Comparison of ENCODE assay signal across 11 cellular contexts in the genomic region with DNA sequence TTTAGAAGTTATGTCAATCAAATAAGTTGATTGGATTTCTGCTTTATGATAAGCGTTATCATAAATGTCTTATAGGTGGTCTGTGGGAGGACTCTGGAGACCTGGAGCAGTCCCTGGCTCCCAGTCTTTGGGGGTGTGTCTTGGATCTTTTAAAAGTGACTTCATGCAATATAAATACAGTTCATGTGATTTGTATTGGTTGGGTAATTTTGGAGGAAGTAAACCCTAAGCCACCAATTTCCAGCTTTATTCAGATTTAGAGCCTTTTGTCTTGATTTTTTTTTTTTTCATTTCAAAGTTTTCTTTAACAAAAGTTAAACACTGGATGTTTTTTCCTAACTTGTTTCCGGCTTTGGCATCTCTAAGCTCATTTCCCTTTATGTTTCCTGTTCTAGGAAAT.
DNase-seq lines count a peak whose midpoint lies in the region; ATAC-seq and TF ChIP-seq lines count a peak whose summit lies in the region.
"Had no signal": no experiment of that assay in that cellular context is flagged by ENCODE, and none has a peak within 500 bp of the region (broad histone marks: within the 10 kb centered on the region; RNA-seq: fewer than 3 reads in every experiment).

No MANE protein-coding gene starts in this region.

- H3K4me1 Mint-ChIP-seq in CD4-positive, CD25-positive, alpha-beta regulatory T cell: peaks cover 46 to 95% (median 79%) of the 10 kb centered on the region in 4 donors
- H3K4me1 Mint-ChIP-seq in osteocyte (ENCODE audit: unreplicated experiment): peaks cover 79% of the 10 kb centered on the region

- no peak for TF ChIP-seq EP300 in esophagus muscularis mucosa (IDR thresholded peaks at IDR 0.05)

- H3K36me3 ChIP-seq in CD4-positive, CD25-positive, alpha-beta regulatory T cell (ENCODE audit: control insufficient read depth, insufficient read depth, low read length): no peaks in the 10 kb centered on the region
- H3K36me3 ChIP-seq in OCI-LY3 (replicated peaks; ENCODE audit: low read depth, low read length): no peaks in the 10 kb centered on the region
- H3K36me3 ChIP-seq in esophagus muscularis mucosa: no peaks in the 10 kb centered on the region

- peaks cover 75% of the 10 kb centered on the region for H3K4me1 ChIP-seq in CD4-positive, CD25-positive, alpha-beta regulatory T cell (ENCODE audit: control insufficient read depth, insufficient read depth, low read length, poor library complexity, severe bottlenecking)
- peaks cover 64% of the 10 kb centered on the region for H3K4me1 ChIP-seq in OCI-LY3 (ENCODE audit: low read length)
- peaks cover 84 to 92% (median 89%) of the 10 kb centered on the region in 4 donors for H3K4me1 ChIP-seq in esophagus muscularis mucosa

- no peaks in the 10 kb centered on the region for H3K27me3 Mint-ChIP-seq in CD4-positive, CD25-positive, alpha-beta regulatory T cell
- no peaks in the 10 kb centered on the region for H3K27me3 Mint-ChIP-seq in osteocyte (ENCODE audit: unreplicated experiment)

- TF ChIP-seq POLR2A in esophagus muscularis mucosa (IDR thresholded peaks at IDR 0.05; ENCODE audit: low read depth): no peak

- H3K4me3 ChIP-seq in CD4-positive, CD25-positive, alpha-beta regulatory T cell (ENCODE audit: low read depth, low read length): peak overlapping the region; percentile 42
- 0 out of 2 replicates have a peak overlapping the region, but pooled peaks have one; percentile 5 for H3K4me3 ChIP-seq in OCI-LY3 (ENCODE audit: low read length)
- peak overlapping the region in 1 of 4 donors; percentile 19 for H3K4me3 ChIP-seq in esophagus muscularis mucosa

- H3K27me3 ChIP-seq in CD4-positive, CD25-positive, alpha-beta regulatory T cell (ENCODE audit: control insufficient read depth, insufficient read depth, low read length): no peaks in the 10 kb centered on the region
- H3K27me3 ChIP-seq in OCI-LY3 (ENCODE audit: low read depth, low read length) (no peaks in the 10 kb centered on the region), esophagus muscularis mucosa (no peaks in the 10 kb centered on the region)

- H3K36me3 Mint-ChIP-seq in CD4-positive, CD25-positive, alpha-beta regulatory T cell: peaks cover 8% of the 10 kb centered on the region
- peaks cover 2% of the 10 kb centered on the region for H3K36me3 Mint-ChIP-seq in osteocyte (ENCODE audit: unreplicated experiment)

- DNase-seq in CD4-positive, CD25-positive, alpha-beta regulatory T cell: no peak
- no peak for DNase-seq in esophagus muscularis mucosa (ENCODE audit: extremely low spot score)
- no peak for DNase-seq in osteocyte (ENCODE audit: extremely low spot score, unreplicated experiment)
- no peak for DNase-seq in SKM-1 (lab: John Stamatoyannopoulos, UW; ENCODE audit: unreplicated experiment)
- DNase-seq in NCI-H526 treated with DMSO at 0.1 percent for 48 hours (lab: John Stamatoyannopoulos, UW): no peak
- no peak for DNase-seq in cortex of kidney (lab: John Stamatoyannopoulos, UW)
- DNase-seq: activated CD8-positive, alpha-beta memory T cell treated with anti-CD3 and anti-CD28 coated beads, Interleukin-2, amount 50 U/mL, for 48 hours; kidney; SIG-M5 had no signal

- peak overlapping the region; percentile 43 to 74 (median 59) for H3K27ac Mint-ChIP-seq in CD4-positive, CD25-positive, alpha-beta regulatory T cell
- H3K27ac Mint-ChIP-seq in osteocyte (ENCODE audit: unreplicated experiment): peak overlapping the region; percentile 75

- intact Hi-C loops in esophagus muscularis mucosa (cut with DNase I): no loop called here

- WGBS in esophagus muscularis mucosa: 70% methylated on average over 2 of the region's 2 CpGs

- peak overlapping the region in 3 of 4 donors; percentile 22 to 62 (median 50) for H3K4me3 Mint-ChIP-seq in CD4-positive, CD25-positive, alpha-beta regulatory T cell
- no peak overlapping the region for H3K4me3 Mint-ChIP-seq in osteocyte (ENCODE audit: unreplicated experiment)

- H3K27ac ChIP-seq in CD4-positive, CD25-positive, alpha-beta regulatory T cell (ENCODE audit: insufficient read depth, low read length, poor library complexity, severe bottlenecking): no peak overlapping the region
- H3K27ac ChIP-seq in OCI-LY3 (ENCODE audit: low read length): no peak overlapping the region
- H3K27ac ChIP-seq in esophagus muscularis mucosa (replicated peaks in 1 of 4): peak overlapping the region; percentile 35 to 63 (median 50)

- H3K9me3 ChIP-seq in CD4-positive, CD25-positive, alpha-beta regulatory T cell (ENCODE audit: control insufficient read depth in 2 of 2, low read length in 2 of 2): no peaks in the 10 kb centered on the region
- H3K9me3 ChIP-seq in OCI-LY3 (ENCODE audit: insufficient read depth, low read length) (no peaks in the 10 kb centered on the region), esophagus muscularis mucosa (no peaks in the 10 kb centered on the region)

- peaks cover 100% of the 10 kb centered on the region for H4K20me1 ChIP-seq in OCI-LY3 (ENCODE audit: insufficient read depth, low read length)

- H3K79me2 ChIP-seq in OCI-LY3 (ENCODE audit: low read length): peaks cover 100% of the 10 kb centered on the region

- no peak for TF ChIP-seq CTCF in OCI-LY3 (IDR thresholded peaks at IDR 0.05; ENCODE audit: low read depth, low read length)
- TF ChIP-seq CTCF in esophagus muscularis mucosa (IDR thresholded peaks at IDR 0.05): no peak
- TF ChIP-seq CTCF in osteocyte (IDR thresholded peaks at IDR 0.05): no peak

- H3K9me3 Mint-ChIP-seq in CD4-positive, CD25-positive, alpha-beta regulatory T cell: no peaks in the 10 kb centered on the region
- H3K9me3 Mint-ChIP-seq in osteocyte (ENCODE audit: unreplicated experiment): no peaks in the 10 kb centered on the region

- H3K9ac ChIP-seq in OCI-LY3 (ENCODE audit: low read length): no peak overlapping the region

- no peak for ATAC-seq in CD4-positive, CD25-positive, alpha-beta regulatory T cell (ENCODE audit: low read depth in 2 of 2)
- no peak for ATAC-seq in HG02759 (IDR thresholded peaks at IDR 0.05; ENCODE audit: unreplicated experiment)

- peak overlapping the region; percentile 39 for H3K4me2 ChIP-seq in OCI-LY3 (ENCODE audit: low read length)

- no peak overlapping the region for H2AFZ ChIP-seq in OCI-LY3 (ENCODE audit: low read depth, low read length)

Comparison
In these comparisons a context has a peak if more than half of its experiments do, and no peak if none do; other contexts are left out.
1. H3K27ac ChIP-seq: peak in esophagus muscularis mucosa (4 of 4); none in CD4-positive, CD25-positive, alpha-beta regulatory T cell (single experiment) and OCI-LY3 (single experiment).